ENCODE assay signal across 8 cellular contexts in the genomic region with DNA sequence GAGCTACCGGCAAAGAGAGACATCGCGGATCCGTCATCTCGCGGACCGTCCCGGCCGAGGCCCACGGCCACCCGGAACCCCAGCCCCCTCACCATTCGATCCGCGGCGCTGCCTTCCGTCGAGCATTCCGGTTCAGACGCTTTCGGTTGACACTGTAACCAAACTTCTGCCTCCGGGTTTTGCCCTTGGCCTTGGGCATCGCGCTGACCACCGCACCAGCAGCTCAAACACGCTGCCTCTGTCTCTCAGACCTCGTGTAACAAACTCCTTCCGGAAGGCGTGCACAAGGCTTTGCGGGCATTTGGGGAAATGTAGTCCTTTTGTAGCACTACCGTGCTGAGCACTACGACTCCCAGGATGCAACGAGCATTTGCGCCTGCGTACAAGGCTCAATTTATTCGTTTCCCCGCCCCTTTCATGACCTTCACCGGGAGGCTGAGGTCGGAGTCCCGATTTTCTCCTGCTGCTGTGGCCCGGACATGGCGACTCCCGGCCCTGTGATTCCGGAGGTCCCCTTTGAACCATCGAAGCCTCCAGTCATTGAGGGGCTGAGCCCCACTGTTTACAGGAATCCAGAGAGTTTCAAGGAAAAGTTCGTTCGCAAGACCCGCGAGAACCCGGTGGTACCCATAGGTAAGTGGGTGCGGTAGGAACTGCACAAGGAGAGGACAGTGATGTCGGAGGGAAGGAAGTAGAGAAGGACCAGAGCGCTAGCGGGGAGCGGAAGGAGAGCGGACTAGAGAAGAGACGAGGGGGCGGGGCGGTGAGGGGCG. TPM values are rescaled to one million over a fixed set of nuclear protein-coding genes. Genes with fewer than 3 reads are reported as not detected.
DNase-seq lines count a peak whose midpoint lies in the region; ATAC-seq, FAIRE-seq and TF ChIP-seq lines count a peak whose summit lies in the region.

A gene with protein sequence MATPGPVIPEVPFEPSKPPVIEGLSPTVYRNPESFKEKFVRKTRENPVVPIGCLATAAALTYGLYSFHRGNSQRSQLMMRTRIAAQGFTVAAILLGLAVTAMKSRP (plus strand): TSS at position 411 of the 773 bp plus-strand sequence. CDS start 69 bp downstream, at position 480.
A gene with protein sequence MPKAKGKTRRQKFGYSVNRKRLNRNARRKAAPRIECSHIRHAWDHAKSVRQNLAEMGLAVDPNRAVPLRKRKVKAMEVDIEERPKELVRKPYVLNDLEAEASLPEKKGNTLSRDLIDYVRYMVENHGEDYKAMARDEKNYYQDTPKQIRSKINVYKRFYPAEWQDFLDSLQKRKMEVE (minus strand): TSS at position 258 of the 773 bp plus-strand sequence. CDS start 59 bp downstream, at position 199.

- intact Hi-C loops in Right ventricle myocardium superior (cut with DNase I) = no loop called here
- intact Hi-C loops in pancreas (cut with DNase I) = no loop called here
- intact Hi-C loops in tibial artery (cut with DNase I; ENCODE audit: low total_unique reads) = no loop called here

- TF ChIP-seq CTCF in GM12864 (IDR thresholded peaks at IDR 0.05; ENCODE audit: low read depth, low read length, missing control alignments) = no peak
- no peak for TF ChIP-seq CTCF in pancreas (IDR thresholded peaks at IDR 0.05)
- TF ChIP-seq CTCF in tibial artery (IDR thresholded peaks at IDR 0.05) = peak in 1 of 2 experiments; percentile 40

- peaks cover 0 to 15% (median 7%) of the 10 kb centered on the region in 3 donors for H3K36me3 ChIP-seq in pancreas
- peaks cover 11 to 46% (median 39%) of the 10 kb centered on the region in 3 donors for H3K36me3 ChIP-seq in tibial artery

- DNase-seq in GM12864 (ENCODE audit: low read depth) (peak; percentile 97), NCI-H1417 (lab: John Stamatoyannopoulos, UW) (peak; percentile 94 to 98 (median 98)), SW 1271 (lab: John Stamatoyannopoulos, UW) (peak; percentile 99 to 100), Right ventricle myocardium superior (peak; percentile 99), pancreas (peak; percentile 94 to 100 (median 98)), tibial artery (peak; percentile 100)
- DNase-seq in activated naive CD8-positive, alpha-beta T cell treated with anti-CD3 and anti-CD28 coated beads, Interleukin-2, amount 50 U/mL, for 16 hours (ENCODE audit: low read depth, low spot score) = peak; percentile 100

- peak within 1 kb of the TSS; percentile 89 to 93 (median 91) for H3K27ac ChIP-seq in pancreas
- peak within 1 kb of the TSS; percentile 88 to 92 for H3K27ac ChIP-seq in tibial artery

- peak; percentile 79 for FAIRE-seq in pancreas (lab: Jason Lieb, UNC)

- H3K27me3 ChIP-seq in pancreas = no peaks in the 10 kb centered on the region
- no peaks in the 10 kb centered on the region for H3K27me3 ChIP-seq in tibial artery

- H3K4me1 ChIP-seq in pancreas (peaks cover 0 to 24% (median 0%) of the 10 kb centered on the region in 3 donors), tibial artery (peaks cover 0 to 24% (median 20%) of the 10 kb centered on the region in 4 donors)

- 0% methylated on average over 57 to 59 of the region's 59 CpGs for WGBS in pancreas, 2 donors

- H3K4me3 ChIP-seq in GM12864 (ENCODE audit: low read depth, low read length) (peak within 1 kb of the TSS; percentile 96), pancreas (peak within 1 kb of the TSS; percentile 72 to 96 (median 75)), tibial artery (peak within 1 kb of the TSS; percentile 79 to 80)

- H3K9me3 ChIP-seq in pancreas (no peaks in the 10 kb centered on the region), tibial artery (no peaks in the 10 kb centered on the region)

- ATAC-seq in HG02759 (IDR thresholded peaks at IDR 0.05; ENCODE audit: unreplicated experiment) = peak; percentile 88
- peak; percentile 94 for ATAC-seq in Right ventricle myocardium superior (ENCODE audit: poor library complexity)
- ATAC-seq in pancreas = peak; percentile 94 to 98 (median 94)

RNA-seq across cellular contexts. Expression of the first gene that starts in this region (rescaled TPM):
- total RNA-seq in Right ventricle myocardium superior (210 TPM), pancreas (10 to 100 TPM; 30.0 to 47.4 (median 44.4) TPM)
- polyA plus RNA-seq in pancreas = 100 to 1,000 TPM; 101 to 109 TPM

RNA-seq across cellular contexts. Expression of the second gene that starts in this region (rescaled TPM):
- total RNA-seq in Right ventricle myocardium superior = 18.7 TPM
- total RNA-seq in pancreas = 10 to 100 TPM in 2 of 6 donors, 1 to 10 TPM in 4; 4.7 to 13.3 (median 7.9) TPM
- 10 to 100 TPM; 18.4 to 23.2 TPM for polyA plus RNA-seq in pancreas

Comparison
In these comparisons a context has a peak if more than half of its experiments do, and no peak if none do; other contexts are left out.
1. Peak in every context shown above with its lines: DNase-seq, ATAC-seq, H3K4me3 ChIP-seq and H3K27ac ChIP-seq.